ENCODE assay signal across 8 cellular contexts in the genomic region with DNA sequence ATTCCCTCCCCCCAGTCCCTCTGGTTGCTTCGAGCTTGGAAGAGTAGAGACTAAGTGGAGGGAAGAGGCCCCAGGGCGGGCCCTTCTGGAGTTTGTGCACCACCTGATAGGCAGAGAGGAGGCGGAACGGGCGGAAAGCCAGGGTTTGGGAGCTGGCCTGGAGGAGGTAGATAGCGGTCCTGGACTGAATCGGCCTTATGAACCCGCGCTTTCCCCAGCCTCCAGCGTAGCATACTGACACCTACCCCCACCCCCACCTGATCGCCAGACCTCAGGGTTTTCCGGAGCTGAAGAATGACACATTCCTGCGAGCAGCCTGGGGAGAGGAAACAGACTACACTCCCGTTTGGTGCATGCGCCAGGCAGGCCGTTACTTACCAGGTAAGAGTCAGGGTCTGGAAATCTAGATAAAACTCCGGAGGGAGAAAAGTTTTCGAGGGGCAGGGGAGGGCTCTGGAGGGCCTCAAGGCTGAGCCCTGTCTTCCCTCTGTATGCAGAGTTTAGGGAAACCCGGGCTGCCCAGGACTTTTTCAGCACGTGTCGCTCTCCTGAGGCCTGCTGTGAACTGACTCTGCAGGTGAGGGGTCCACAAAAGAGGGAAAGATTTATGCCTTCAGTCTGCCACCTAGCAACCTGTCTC. TPM values are rescaled to one million over a fixed set of nuclear protein-coding genes. Genes with fewer than 3 reads are reported as not detected.
A peak's percentile ranks its signal among the peaks of the same experiment; 100 is the strongest.
DNase-seq lines count a peak whose midpoint lies in the region; ATAC-seq and TF ChIP-seq lines count a peak whose summit lies in the region.

No MANE protein-coding gene starts in this region.

- H3K4me1 Mint-ChIP-seq in activated T-cell treated with anti-CD3 and anti-CD28 coated beads, Interleukin-2, amount 50 U/mL, for 4 hours (ENCODE audit: low read depth) = peaks cover 45% of the 10 kb centered on the region
- peaks cover 38 to 44% of the 10 kb centered on the region in 2 donors for H3K4me1 Mint-ChIP-seq in natural killer cell treated with Interleukin-12 subunit alpha and Interleukin-12 subunit beta and Interleukin-15 and Interleukin-18, amount 100 ng/mL, for 72 hours (ENCODE audit: low read depth in 2 of 2)

- H3K9me3 Mint-ChIP-seq in activated T-cell treated with anti-CD3 and anti-CD28 coated beads, Interleukin-2, amount 50 U/mL, for 4 hours = no peaks in the 10 kb centered on the region
- H3K9me3 Mint-ChIP-seq in natural killer cell treated with Interleukin-12 subunit alpha and Interleukin-12 subunit beta and Interleukin-15 and Interleukin-18, amount 100 ng/mL, for 72 hours = no peaks in the 10 kb centered on the region

- H3K4me3 Mint-ChIP-seq in activated T-cell treated with anti-CD3 and anti-CD28 coated beads, Interleukin-2, amount 50 U/mL, for 4 hours = peak overlapping the region; percentile 93
- peak overlapping the region; percentile 87 for H3K4me3 Mint-ChIP-seq in natural killer cell treated with Interleukin-12 subunit alpha and Interleukin-12 subunit beta and Interleukin-15 and Interleukin-18, amount 100 ng/mL, for 72 hours

- H3K27me3 ChIP-seq in tibial artery = no peaks in the 10 kb centered on the region

- no peaks in the 10 kb centered on the region for H3K27me3 Mint-ChIP-seq in activated T-cell treated with anti-CD3 and anti-CD28 coated beads, Interleukin-2, amount 50 U/mL, for 4 hours (ENCODE audit: low read depth)
- H3K27me3 Mint-ChIP-seq in natural killer cell treated with Interleukin-12 subunit alpha and Interleukin-12 subunit beta and Interleukin-15 and Interleukin-18, amount 100 ng/mL, for 72 hours = no peaks in the 10 kb centered on the region

- peaks cover 15% of the 10 kb centered on the region for H3K36me3 Mint-ChIP-seq in activated T-cell treated with anti-CD3 and anti-CD28 coated beads, Interleukin-2, amount 50 U/mL, for 4 hours (ENCODE audit: insufficient read depth)
- peaks cover 4% of the 10 kb centered on the region for H3K36me3 Mint-ChIP-seq in natural killer cell treated with Interleukin-12 subunit alpha and Interleukin-12 subunit beta and Interleukin-15 and Interleukin-18, amount 100 ng/mL, for 72 hours

- no peak for TF ChIP-seq CTCF in fibroblast of the aortic adventitia (IDR thresholded peaks at IDR 0.05; ENCODE audit: insufficient read depth, low read length)
- no peak for TF ChIP-seq CTCF in tibial artery (IDR thresholded peaks at IDR 0.05)

- intact Hi-C loops in tibial artery (cut with DNase I; ENCODE audit: low total_unique reads) = loop anchor here (5.0 kb wide), 3 partner anchors 175 to 485 kb away; a partner anchor contains a TSS

- ATAC-seq in activated T-cell treated with anti-CD3 and anti-CD28 coated beads, Interleukin-2, amount 50 U/mL, for 4 hours = peak; percentile 19 to 20
- ATAC-seq in natural killer cell treated with Interleukin-12 subunit alpha and Interleukin-12 subunit beta and Interleukin-15 and Interleukin-18, amount 100 ng/mL, for 72 hours = peak in 1 of 2 donors; percentile 1
- ATAC-seq in HG03135 (IDR thresholded peaks at IDR 0.05; ENCODE audit: unreplicated experiment) = no peak

- H3K4me1 ChIP-seq in tibial artery = peaks cover 5 to 50% (median 43%) of the 10 kb centered on the region in 4 donors

- peak overlapping the region; percentile 85 to 86 for H3K27ac ChIP-seq in tibial artery

- DNase-seq in activated effector memory CD4-positive, alpha-beta T cell treated with anti-CD3 and anti-CD28 coated beads, Interleukin-2, amount 50 U/mL, for 16 hours = peak; percentile 73
- no peak for DNase-seq in activated effector memory CD4-positive, alpha-beta T cell treated with Interleukin-2 at 50 U/mL for 16 hours
- peak; percentile 47 for DNase-seq in NCI-H69 (lab: John Stamatoyannopoulos, UW)
- peak; percentile 41 for DNase-seq in activated T-cell treated with anti-CD3 and anti-CD28 coated beads, Interleukin-2, amount 50 U/mL, for 4 hours
- DNase-seq in fibroblast of the aortic adventitia (ENCODE audit: low read depth) = peak; percentile 67
- no peak for DNase-seq in natural killer cell treated with Interleukin-12 subunit alpha and Interleukin-12 subunit beta and Interleukin-15 and Interleukin-18, amount 100 ng/mL, for 72 hours (ENCODE audit: low spot score)
- peak; percentile 83 to 89 for DNase-seq in tibial artery

- H3K9me3 ChIP-seq in tibial artery = no peaks in the 10 kb centered on the region

- H3K36me3 ChIP-seq in tibial artery = peaks cover 16 to 25% (median 17%) of the 10 kb centered on the region in 3 donors

- H3K4me3 ChIP-seq in fibroblast of the aortic adventitia (ENCODE audit: low read depth, low read length) (peak overlapping the region; percentile 87), tibial artery (peak overlapping the region; percentile 86 to 95)

- peak overlapping the region; percentile 89 to 92 for H3K27ac Mint-ChIP-seq in natural killer cell treated with Interleukin-12 subunit alpha and Interleukin-12 subunit beta and Interleukin-15 and Interleukin-18, amount 100 ng/mL, for 72 hours

RNA-seq across cellular contexts. Expression of a gene that starts 0.7 kb away (rescaled TPM):
- 100 to 1,000 TPM in 1 of 3 donors, 10 to 100 TPM in 2; 95.0 to 112 (median 99.1) TPM for total RNA-seq in activated T-cell treated with anti-CD3 and anti-CD28 coated beads, Interleukin-2, amount 50 U/mL, for 4 hours
- total RNA-seq in fibroblast of the aortic adventitia (ENCODE audit: low replicate concordance) = 114 and 152 TPM in 2 replicates
- 100 to 1,000 TPM in 1 of 2 donors, 10 to 100 TPM in 1; 72.5 to 109 TPM for total RNA-seq in natural killer cell treated with Interleukin-12 subunit alpha and Interleukin-12 subunit beta and Interleukin-15 and Interleukin-18, amount 100 ng/mL, for 72 hours

RNA-seq across cellular contexts. Expression of a gene that starts 1.6 kb away (rescaled TPM):
- total RNA-seq in activated T-cell treated with anti-CD3 and anti-CD28 coated beads, Interleukin-2, amount 50 U/mL, for 4 hours = 10 to 100 TPM; 27.4 to 30.4 (median 30.2) TPM
- 28.5 and 161 TPM in 2 replicates for total RNA-seq in fibroblast of the aortic adventitia (ENCODE audit: low replicate concordance)
- total RNA-seq in natural killer cell treated with Interleukin-12 subunit alpha and Interleukin-12 subunit beta and Interleukin-15 and Interleukin-18, amount 100 ng/mL, for 72 hours = 10 to 100 TPM; 39.0 to 42.8 TPM

RNA-seq across cellular contexts. Expression of a gene that starts 26.4 kb away (rescaled TPM):
- 10 to 100 TPM; 61.8 to 67.2 (median 66.7) TPM for total RNA-seq in activated T-cell treated with anti-CD3 and anti-CD28 coated beads, Interleukin-2, amount 50 U/mL, for 4 hours
- 39.0 and 43.4 TPM in 2 replicates for total RNA-seq in fibroblast of the aortic adventitia (ENCODE audit: low replicate concordance)
- 10 to 100 TPM; 37.6 to 60.9 TPM for total RNA-seq in natural killer cell treated with Interleukin-12 subunit alpha and Interleukin-12 subunit beta and Interleukin-15 and Interleukin-18, amount 100 ng/mL, for 72 hours

Comparison
In these comparisons a context has a peak if more than half of its experiments do, and no peak if none do; other contexts are left out.
1. DNase-seq: peak in activated effector memory CD4-positive, alpha-beta T cell treated with anti-CD3 and anti-CD28 coated beads, Interleukin-2, amount 50 U/mL, for 16 hours (single experiment), NCI-H69 (single experiment), activated T-cell treated with anti-CD3 and anti-CD28 coated beads, Interleukin-2, amount 50 U/mL, for 4 hours (single experiment), fibroblast of the aortic adventitia (single experiment) and tibial artery (2 of 2); none in activated effector memory CD4-positive, alpha-beta T cell treated with Interleukin-2 at 50 U/mL for 16 hours (single experiment) and natural killer cell treated with Interleukin-12 subunit alpha and Interleukin-12 subunit beta and Interleukin-15 and Interleukin-18, amount 100 ng/mL, for 72 hours (single experiment).